Comparison of ENCODE assay signal across 24 cellular contexts in the genomic region with DNA sequence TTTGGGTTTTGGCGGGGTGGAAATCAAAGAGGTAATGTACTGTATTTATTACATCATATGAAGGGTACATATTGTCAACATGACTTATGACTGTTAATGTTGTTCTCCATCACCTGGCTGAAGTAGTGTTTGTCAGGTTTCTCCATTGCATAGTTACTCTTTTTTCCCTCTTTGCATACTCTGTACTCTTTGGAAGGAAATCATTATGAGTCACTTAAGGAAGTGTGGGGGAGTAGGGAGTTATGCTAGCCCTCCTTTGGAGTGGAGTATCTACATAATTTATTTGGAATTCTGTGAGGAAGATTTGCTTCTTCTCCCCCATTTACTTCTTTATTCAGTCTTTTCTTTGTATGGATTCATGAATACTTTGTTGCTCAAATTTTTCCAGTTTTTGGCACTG. TPM values are rescaled to one million over a fixed set of nuclear protein-coding genes. Genes with fewer than 3 reads are reported as not detected.
A peak's percentile ranks its signal among the peaks of the same experiment; 100 is the strongest.
DNase-seq lines count a peak whose midpoint lies in the region; ATAC-seq and TF ChIP-seq lines count a peak whose summit lies in the region.
"Had no signal": no experiment of that assay in that cellular context is flagged by ENCODE, and none has a peak within 500 bp of the region (broad histone marks: within the 10 kb centered on the region; RNA-seq: fewer than 3 reads in every experiment).

No MANE protein-coding gene starts in this region.

- H3K4me1 ChIP-seq in breast epithelium (no peaks in the 10 kb centered on the region), foreskin keratinocyte (no peaks in the 10 kb centered on the region)
- H3K4me1 ChIP-seq: BLaER1, Peyer's patch had no signal

- H3K4me1 Mint-ChIP-seq in MCF 10A (ENCODE audit: insufficient read depth, unreplicated experiment): no peaks in the 10 kb centered on the region

- H3K4me3 ChIP-seq in breast epithelium (no peak overlapping the region), foreskin fibroblast (ENCODE audit: low read depth in 1 of 2, low read length in 2 of 2) (no peak overlapping the region)
- H3K4me3 ChIP-seq: BLaER1, MG63, Peyer's patch, SK-N-MC had no signal

- no peaks in the 10 kb centered on the region for H3K9me3 ChIP-seq in breast epithelium
- H3K9me3 ChIP-seq: MG63, Peyer's patch had no signal

- TF ChIP-seq CTCF in MCF 10A (IDR thresholded peaks at IDR 0.05; ENCODE audit: unreplicated experiment) (no peak), breast epithelium (IDR thresholded peaks at IDR 0.05) (no peak), foreskin keratinocyte (conservative IDR thresholded peaks at IDR 0.05) (no peak), foreskin fibroblast (IDR thresholded peaks at IDR 0.05; ENCODE audit: low read depth, low read length) (no peak)

- H3K9me3 Mint-ChIP-seq in MCF 10A (ENCODE audit: unreplicated experiment): no peaks in the 10 kb centered on the region

- H3K36me3 Mint-ChIP-seq in MCF 10A (ENCODE audit: insufficient read depth, unreplicated experiment): no peaks in the 10 kb centered on the region

- intact Hi-C loops in MCF 10A (cut with micrococcal nuclease) (no loop called here), breast epithelium (cut with DNase I; ENCODE audit: low total_unique reads) (no loop called here)

- H3K27me3 ChIP-seq in breast epithelium (peaks cover 0 to 8% of the 10 kb centered on the region in 2 donors), foreskin keratinocyte (peaks cover 45% of the 10 kb centered on the region)
- H3K27me3 ChIP-seq: BLaER1 had no signal

- no peak overlapping the region for H3K4me3 Mint-ChIP-seq in MCF 10A (ENCODE audit: unreplicated experiment)
- H3K4me3 Mint-ChIP-seq: CD4-positive, alpha-beta T cell had no signal

- no peak overlapping the region for H3K27ac ChIP-seq in breast epithelium
- H3K27ac ChIP-seq in foreskin keratinocyte: no peak overlapping the region
- H3K27ac ChIP-seq: BLaER1, Peyer's patch, SK-N-MC had no signal

- POLR2A ChIA-PET in MCF 10A (lab: Yijun Ruan, JAX): no interaction called here

- H3K27ac Mint-ChIP-seq in MCF 10A (ENCODE audit: low read depth, unreplicated experiment): no peak overlapping the region
- H3K27ac Mint-ChIP-seq: CD4-positive, alpha-beta T cell had no signal

- DNase-seq in MCF 10A (ENCODE audit: unreplicated experiment) (peak; percentile 32), breast epithelium (ENCODE audit: low spot score in 2 of 2) (no peak), amniotic epithelial cell (ENCODE audit: low read depth) (peak; percentile 5), foreskin keratinocyte (peak in 1 of 2 donors; percentile 9), foreskin fibroblast (no peak), CD1c-positive myeloid dendritic cell (ENCODE audit: extremely low spot score) (no peak)
- DNase-seq in stimulated activated CD4-positive, alpha-beta T cell treated with anti-CD3 and anti-CD28 coated beads, Interleukin-4, amount 100 ng/mL, for 4 hours: no peak
- DNase-seq: 8988T; CD4-positive, alpha-beta T cell; KBM-7; MG63; NCI-H1105 treated with DMSO at 0.1 percent for 48 hours; NCI-H146; NCI-H1930; NCI-H2227 treated with DMSO at 0.1 percent for 48 hours; NCI-H510A; NCI-H69; Peyer's patch; SIG-M5; SW 1271 had no signal

- CTCF ChIA-PET in MCF 10A (lab: Yijun Ruan, JAX): no interaction called here

- peak; percentile 76 for ATAC-seq in foreskin keratinocyte

- H3K36me3 ChIP-seq in breast epithelium: no peaks in the 10 kb centered on the region
- H3K36me3 ChIP-seq: BLaER1, MG63, Peyer's patch had no signal

- no peak for TF ChIP-seq POLR2A in breast epithelium (IDR thresholded peaks at IDR 0.05)

- BruUV-seq in MCF 10A (replicated peaks; lab: Mats Ljungman, UMichigan): no TSS peak

- H3K27me3 Mint-ChIP-seq in MCF 10A (ENCODE audit: insufficient read depth, unreplicated experiment): no peaks in the 10 kb centered on the region

RNA-seq across cellular contexts. Expression of gene PGR, which starts 3.6 kb away (rescaled TPM):
- not detected in 2 replicates for total RNA-seq in MCF 10A (2022)
- total RNA-seq in breast epithelium: 10 to 100 TPM in 2 of 3 donors, 1 to 10 TPM in 1; 1.8 to 36.0 (median 24.9) TPM
- 0.04 and 0.27 TPM in 2 replicates for total RNA-seq in foreskin keratinocyte
- polyA plus RNA-seq in foreskin keratinocyte: under 0.01 and 0.03 TPM in 2 replicates
- total RNA-seq: CD4-positive, alpha-beta T cell; LHCN-M2; OCI-LY7 had no signal

Comparison
In these comparisons a context has a peak if more than half of its experiments do, and no peak if none do; other contexts are left out.
1. DNase-seq: peak in MCF 10A (single experiment) and amniotic epithelial cell (single experiment); none in breast epithelium (0 of 2), stimulated activated CD4-positive, alpha-beta T cell treated with anti-CD3 and anti-CD28 coated beads, Interleukin-4, amount 100 ng/mL, for 4 hours (0 of 2), foreskin fibroblast (0 of 2) and CD1c-positive myeloid dendritic cell (single experiment).